ENCODE assay signal across 8 cellular contexts in genomic region chr17:17913695-17914332, GRCh38. TPM values are rescaled to one million over a fixed set of nuclear protein-coding genes. Genes with fewer than 3 reads are reported as not detected.
DNase-seq lines count a peak whose midpoint lies in the region; ATAC-seq lines count a peak whose summit lies in the region.

No MANE protein-coding gene starts in this region.

- H3K23ac ChIP-seq in trophoblast cell (ENCODE audit: low read length): no peak overlapping the region

- no peaks in the 10 kb centered on the region for H3K27me3 ChIP-seq in trophoblast cell (ENCODE audit: insufficient read depth, low read length)

- peak overlapping the region; percentile 57 for H3K4ac ChIP-seq in trophoblast cell (ENCODE audit: low read depth, low read length)

- peak overlapping the region; percentile 89 for H2BK120ac ChIP-seq in trophoblast cell (ENCODE audit: insufficient read depth, low read length, poor library complexity)

- H3K36me3 ChIP-seq in trophoblast cell (ENCODE audit: control insufficient read depth in 1 of 2, insufficient read depth in 2 of 2, low read length in 2 of 2): no peaks in the 10 kb centered on the region

- H3K9me3 Mint-ChIP-seq in activated T-cell treated with anti-CD3 and anti-CD28 coated beads, Interleukin-2, amount 50 U/mL, for 4 hours: no peaks in the 10 kb centered on the region

- H3K4me3 ChIP-seq in trophoblast cell (ENCODE audit: low read depth, low read length): no peak overlapping the region

- peak; percentile 60 for ATAC-seq in HG02678 (IDR thresholded peaks at IDR 0.05; ENCODE audit: unreplicated experiment)
- ATAC-seq in activated T-cell treated with anti-CD3 and anti-CD28 coated beads, Interleukin-2, amount 50 U/mL, for 4 hours: peak; percentile 76 to 78
- no peak for ATAC-seq in GM18858 (IDR thresholded peaks at IDR 0.05; ENCODE audit: unreplicated experiment)
- ATAC-seq in HG03095 (IDR thresholded peaks at IDR 0.05; ENCODE audit: unreplicated experiment): no peak

- DNase-seq in CD1c-positive myeloid dendritic cell (ENCODE audit: extremely low spot score) (peak; percentile 18), NCI-H460 (ENCODE audit: extremely low read depth, low read depth) (peak; percentile 80), fibroblast of the conjunctiva (ENCODE audit: low read depth) (peak; percentile 65), trophoblast cell (peak; percentile 75 to 78)
- peak; percentile 23 for DNase-seq in activated T-cell treated with anti-CD3 and anti-CD28 coated beads, Interleukin-2, amount 50 U/mL, for 4 hours

- peaks cover 17 to 20% of the 10 kb centered on the region in 2 experiments for H3K4me1 ChIP-seq in trophoblast cell (ENCODE audit: control insufficient read depth in 1 of 2, insufficient read depth in 2 of 2, low read length in 2 of 2)

- H3K4me2 ChIP-seq in trophoblast cell (ENCODE audit: low read length): peak overlapping the region; percentile 33

- H2AK5ac ChIP-seq in trophoblast cell (ENCODE audit: low read length): peak overlapping the region; percentile 89

- peaks cover 2% of the 10 kb centered on the region for H3K36me3 Mint-ChIP-seq in activated T-cell treated with anti-CD3 and anti-CD28 coated beads, Interleukin-2, amount 50 U/mL, for 4 hours (ENCODE audit: insufficient read depth)

- peak overlapping the region; percentile 53 for H2AFZ ChIP-seq in trophoblast cell (ENCODE audit: insufficient read depth, low read length, poor library complexity)

- H3K79me1 ChIP-seq in trophoblast cell (ENCODE audit: low read length): peaks cover 15% of the 10 kb centered on the region

- H3K27ac ChIP-seq in trophoblast cell (ENCODE audit: low read depth, low read length): peak overlapping the region; percentile 92

- peak overlapping the region; percentile 75 for H4K91ac ChIP-seq in trophoblast cell (ENCODE audit: low read depth, low read length)

- peak overlapping the region; percentile 57 for H4K8ac ChIP-seq in trophoblast cell (ENCODE audit: low read depth, low read length)

- H3K27me3 Mint-ChIP-seq in activated T-cell treated with anti-CD3 and anti-CD28 coated beads, Interleukin-2, amount 50 U/mL, for 4 hours (ENCODE audit: low read depth): no peaks in the 10 kb centered on the region

- no peak overlapping the region for H3K4me3 Mint-ChIP-seq in activated T-cell treated with anti-CD3 and anti-CD28 coated beads, Interleukin-2, amount 50 U/mL, for 4 hours

- WGBS in trophoblast cell (ENCODE audit: extremely low coverage, insufficient coverage, insufficient read length): no CpG with 5 or more reads among the region's 4 CpGs

- H3K79me2 ChIP-seq in trophoblast cell (ENCODE audit: control insufficient read depth, insufficient read depth, low read length, poor library complexity): peaks cover 2% of the 10 kb centered on the region

- H3K9me3 ChIP-seq in trophoblast cell (ENCODE audit: insufficient read depth, low read depth, low read length): no peaks in the 10 kb centered on the region

- H3K14ac ChIP-seq in trophoblast cell (ENCODE audit: low read length): peak overlapping the region; percentile 68

- peak overlapping the region; percentile 40 for H4K12ac ChIP-seq in trophoblast cell (ENCODE audit: low read depth, low read length)

- H3K9ac ChIP-seq in trophoblast cell (ENCODE audit: low read length): no peak overlapping the region

- H3K18ac ChIP-seq in trophoblast cell (ENCODE audit: low read length): peak overlapping the region; percentile 88

- peaks cover 10% of the 10 kb centered on the region for H3K4me1 Mint-ChIP-seq in activated T-cell treated with anti-CD3 and anti-CD28 coated beads, Interleukin-2, amount 50 U/mL, for 4 hours (ENCODE audit: low read depth)

- H2BK5ac ChIP-seq in trophoblast cell (ENCODE audit: low read depth, low read length, poor library complexity): peak overlapping the region; percentile 88

- peak overlapping the region; percentile 98 for H2BK12ac ChIP-seq in trophoblast cell (ENCODE audit: low read length)

RNA-seq across cellular contexts. Expression of gene TOM1L2, which starts 58.4 kb away (rescaled TPM):
- 9.7 and 9.9 TPM in 2 replicates for total RNA-seq in NCI-H460 (2014; rRNA removed; shearing (Covaris generic))
- 26.0 and 36.3 TPM in 2 replicates for polyA plus RNA-seq in NCI-H460 (2014; cell fraction: nucleus; rRNA removed)
- 1 to 10 TPM; 5.5 to 6.6 (median 5.5) TPM for total RNA-seq in activated T-cell treated with anti-CD3 and anti-CD28 coated beads, Interleukin-2, amount 50 U/mL, for 4 hours
- polyA plus RNA-seq in trophoblast cell (2013): 76.2 and 80.2 TPM in 2 replicates

RNA-seq across cellular contexts. Expression of gene DRC3, which starts 58.8 kb away (rescaled TPM):
- total RNA-seq in NCI-H460 (2014; rRNA removed; shearing (Covaris generic)): 0.40 and 0.63 TPM in 2 replicates
- 0.33 and 0.76 TPM in 2 replicates for polyA plus RNA-seq in NCI-H460 (2014; cell fraction: nucleus; rRNA removed)
- total RNA-seq in activated T-cell treated with anti-CD3 and anti-CD28 coated beads, Interleukin-2, amount 50 U/mL, for 4 hours: 1 to 10 TPM in 1 of 3 donors, under 1 TPM in 2; 0.49 to 1.3 (median 0.55) TPM
- 0.39 and 0.47 TPM in 2 replicates for polyA plus RNA-seq in trophoblast cell (2013)

Comparison
In these comparisons a context has a peak if more than half of its experiments do, and no peak if none do; other contexts are left out.
1. DNase-seq: peak in every context shown above with its lines; median percentile 80 in NCI-H460; 76 in trophoblast cell; 65 in fibroblast of the conjunctiva; 23 in activated T-cell treated with anti-CD3 and anti-CD28 coated beads, Interleukin-2, amount 50 U/mL, for 4 hours; 18 in CD1c-positive myeloid dendritic cell.
2. ATAC-seq: peak in HG02678 (single experiment) and activated T-cell treated with anti-CD3 and anti-CD28 coated beads, Interleukin-2, amount 50 U/mL, for 4 hours (2 of 2); none in GM18858 (single experiment) and HG03095 (single experiment).